Comparison of ENCODE assay signal across 15 cellular contexts in genomic region chr15:58535894-58536293, GRCh38.
"Had no signal": no experiment of that assay in that cellular context is flagged by ENCODE, and none has a peak within 500 bp of the region (broad histone marks: within the 10 kb centered on the region; RNA-seq: fewer than 3 reads in every experiment).

No MANE protein-coding gene starts in this region.

- ATAC-seq: activated T-helper 17 cell treated with anti-CD3 and anti-CD28 coated beads, Interleukin-2, amount 50 U/mL, for 72 hours; effector memory CD8-positive, alpha-beta T cell; gastroesophageal sphincter; stimulated activated naive CD8-positive, alpha-beta T cell treated with anti-CD3 and anti-CD28 coated beads, Interleukin-15, amount 100 ng/mL, for 72 hours had no signal

- DNase-seq: activated CD4-positive, alpha-beta T cell treated with anti-CD3 and anti-CD28 coated beads, Interleukin-2, amount 10 ng/mL, durations not matched to agents 7 days and 5 days; activated CD4-positive, CD25-positive, alpha-beta regulatory T cell; activated T-cell treated with anti-CD3 and anti-CD28 coated beads for 4 hours; amygdala; cerebellar nuclear complex; effector memory CD8-positive, alpha-beta T cell; kidney; mesendoderm; stimulated activated CD4-positive, alpha-beta T cell treated with anti-CD3 and anti-CD28 coated beads, Interleukin-4, amount 100 ng/mL, for 1 hour; stimulated activated CD8-positive, alpha-beta memory T cell treated with anti-CD3 and anti-CD28 coated beads, Interleukin-4, amount 100 ng/mL, for 48 hours; stimulated activated naive CD8-positive, alpha-beta T cell treated with anti-CD3 and anti-CD28 coated beads, Interleukin-15, amount 100 ng/mL, for 72 hours; uterus had no signal

- H3K4me1 ChIP-seq: gastroesophageal sphincter, uterus had no signal

- H3K9me3 ChIP-seq: gastroesophageal sphincter, thoracic aorta, uterus had no signal

- H3K36me3 ChIP-seq: gastroesophageal sphincter, thoracic aorta, uterus had no signal

- H3K4me3 ChIP-seq: gastroesophageal sphincter, thoracic aorta, uterus had no signal
